7 cellular contexts compared by ENCODE assay signal in genomic region chr12:83346333-83346732, GRCh38.
"Had no signal": no experiment of that assay in that cellular context is flagged by ENCODE, and none has a peak within 500 bp of the region (broad histone marks: within the 10 kb centered on the region; RNA-seq: fewer than 3 reads in every experiment).

No MANE protein-coding gene starts in this region.

- ATAC-seq: GM23338 had no signal

- FAIRE-seq: H1, H54, HTR-8/SVneo had no signal

- H2AFZ ChIP-seq: GM23338 had no signal

- H3K4me3 ChIP-seq: GM23338 had no signal

- DNase-seq: H9, HCEC 1CT, KBM-7 had no signal

- H3K4me2 ChIP-seq: GM23338 had no signal
